ENCODE assay signal across 1 cellular context in the genomic region with DNA sequence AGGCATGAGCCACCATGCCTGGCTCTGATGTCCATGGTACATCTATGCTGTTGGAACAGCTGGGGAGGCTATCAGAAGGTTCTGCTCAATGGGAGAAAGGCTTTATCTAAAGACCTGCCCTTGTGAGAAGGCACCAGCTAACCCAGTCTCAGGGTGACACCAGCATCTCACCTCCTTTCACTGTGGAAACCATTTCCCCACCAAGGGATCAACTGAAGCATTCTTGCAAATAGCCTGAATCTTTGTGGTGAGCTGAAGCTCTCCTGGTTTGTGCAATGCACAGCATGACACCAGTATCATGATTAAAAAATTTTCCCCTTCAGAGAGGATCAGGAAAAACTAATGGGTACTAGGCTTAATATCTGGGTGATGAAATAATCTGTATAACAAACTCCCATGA.
TF ChIP-seq lines count a peak whose summit lies in the region.

No MANE protein-coding gene starts in this region.

TF ChIP-seq in GM23338, 12 proteins besides CTCF, POLR2A, EP300 and RAD21 (continued from another document):
- no peak for TF ChIP-seq REST (IDR thresholded peaks at IDR 0.05; ENCODE audit: unreplicated experiment)
- TF ChIP-seq STAT1 (IDR thresholded peaks at IDR 0.05; ENCODE audit: unreplicated experiment) = no peak
- TF ChIP-seq CREB1 (CRISPR knock-in tag; IDR thresholded peaks at IDR 0.05; ENCODE audit: low read depth) = no peak
- TF ChIP-seq EZH2 (IDR thresholded peaks at IDR 0.05; ENCODE audit: low read depth, unreplicated experiment) = no peak
- TF ChIP-seq NANOG (IDR thresholded peaks at IDR 0.05; ENCODE audit: borderline replicate concordance) = no peak
- TF ChIP-seq, protein P1, sequence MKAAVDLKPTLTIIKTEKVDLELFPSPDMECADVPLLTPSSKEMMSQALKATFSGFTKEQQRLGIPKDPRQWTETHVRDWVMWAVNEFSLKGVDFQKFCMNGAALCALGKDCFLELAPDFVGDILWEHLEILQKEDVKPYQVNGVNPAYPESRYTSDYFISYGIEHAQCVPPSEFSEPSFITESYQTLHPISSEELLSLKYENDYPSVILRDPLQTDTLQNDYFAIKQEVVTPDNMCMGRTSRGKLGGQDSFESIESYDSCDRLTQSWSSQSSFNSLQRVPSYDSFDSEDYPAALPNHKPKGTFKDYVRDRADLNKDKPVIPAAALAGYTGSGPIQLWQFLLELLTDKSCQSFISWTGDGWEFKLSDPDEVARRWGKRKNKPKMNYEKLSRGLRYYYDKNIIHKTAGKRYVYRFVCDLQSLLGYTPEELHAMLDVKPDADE (IDR thresholded peaks at IDR 0.05) = no peak
- TF ChIP-seq, protein P2, sequence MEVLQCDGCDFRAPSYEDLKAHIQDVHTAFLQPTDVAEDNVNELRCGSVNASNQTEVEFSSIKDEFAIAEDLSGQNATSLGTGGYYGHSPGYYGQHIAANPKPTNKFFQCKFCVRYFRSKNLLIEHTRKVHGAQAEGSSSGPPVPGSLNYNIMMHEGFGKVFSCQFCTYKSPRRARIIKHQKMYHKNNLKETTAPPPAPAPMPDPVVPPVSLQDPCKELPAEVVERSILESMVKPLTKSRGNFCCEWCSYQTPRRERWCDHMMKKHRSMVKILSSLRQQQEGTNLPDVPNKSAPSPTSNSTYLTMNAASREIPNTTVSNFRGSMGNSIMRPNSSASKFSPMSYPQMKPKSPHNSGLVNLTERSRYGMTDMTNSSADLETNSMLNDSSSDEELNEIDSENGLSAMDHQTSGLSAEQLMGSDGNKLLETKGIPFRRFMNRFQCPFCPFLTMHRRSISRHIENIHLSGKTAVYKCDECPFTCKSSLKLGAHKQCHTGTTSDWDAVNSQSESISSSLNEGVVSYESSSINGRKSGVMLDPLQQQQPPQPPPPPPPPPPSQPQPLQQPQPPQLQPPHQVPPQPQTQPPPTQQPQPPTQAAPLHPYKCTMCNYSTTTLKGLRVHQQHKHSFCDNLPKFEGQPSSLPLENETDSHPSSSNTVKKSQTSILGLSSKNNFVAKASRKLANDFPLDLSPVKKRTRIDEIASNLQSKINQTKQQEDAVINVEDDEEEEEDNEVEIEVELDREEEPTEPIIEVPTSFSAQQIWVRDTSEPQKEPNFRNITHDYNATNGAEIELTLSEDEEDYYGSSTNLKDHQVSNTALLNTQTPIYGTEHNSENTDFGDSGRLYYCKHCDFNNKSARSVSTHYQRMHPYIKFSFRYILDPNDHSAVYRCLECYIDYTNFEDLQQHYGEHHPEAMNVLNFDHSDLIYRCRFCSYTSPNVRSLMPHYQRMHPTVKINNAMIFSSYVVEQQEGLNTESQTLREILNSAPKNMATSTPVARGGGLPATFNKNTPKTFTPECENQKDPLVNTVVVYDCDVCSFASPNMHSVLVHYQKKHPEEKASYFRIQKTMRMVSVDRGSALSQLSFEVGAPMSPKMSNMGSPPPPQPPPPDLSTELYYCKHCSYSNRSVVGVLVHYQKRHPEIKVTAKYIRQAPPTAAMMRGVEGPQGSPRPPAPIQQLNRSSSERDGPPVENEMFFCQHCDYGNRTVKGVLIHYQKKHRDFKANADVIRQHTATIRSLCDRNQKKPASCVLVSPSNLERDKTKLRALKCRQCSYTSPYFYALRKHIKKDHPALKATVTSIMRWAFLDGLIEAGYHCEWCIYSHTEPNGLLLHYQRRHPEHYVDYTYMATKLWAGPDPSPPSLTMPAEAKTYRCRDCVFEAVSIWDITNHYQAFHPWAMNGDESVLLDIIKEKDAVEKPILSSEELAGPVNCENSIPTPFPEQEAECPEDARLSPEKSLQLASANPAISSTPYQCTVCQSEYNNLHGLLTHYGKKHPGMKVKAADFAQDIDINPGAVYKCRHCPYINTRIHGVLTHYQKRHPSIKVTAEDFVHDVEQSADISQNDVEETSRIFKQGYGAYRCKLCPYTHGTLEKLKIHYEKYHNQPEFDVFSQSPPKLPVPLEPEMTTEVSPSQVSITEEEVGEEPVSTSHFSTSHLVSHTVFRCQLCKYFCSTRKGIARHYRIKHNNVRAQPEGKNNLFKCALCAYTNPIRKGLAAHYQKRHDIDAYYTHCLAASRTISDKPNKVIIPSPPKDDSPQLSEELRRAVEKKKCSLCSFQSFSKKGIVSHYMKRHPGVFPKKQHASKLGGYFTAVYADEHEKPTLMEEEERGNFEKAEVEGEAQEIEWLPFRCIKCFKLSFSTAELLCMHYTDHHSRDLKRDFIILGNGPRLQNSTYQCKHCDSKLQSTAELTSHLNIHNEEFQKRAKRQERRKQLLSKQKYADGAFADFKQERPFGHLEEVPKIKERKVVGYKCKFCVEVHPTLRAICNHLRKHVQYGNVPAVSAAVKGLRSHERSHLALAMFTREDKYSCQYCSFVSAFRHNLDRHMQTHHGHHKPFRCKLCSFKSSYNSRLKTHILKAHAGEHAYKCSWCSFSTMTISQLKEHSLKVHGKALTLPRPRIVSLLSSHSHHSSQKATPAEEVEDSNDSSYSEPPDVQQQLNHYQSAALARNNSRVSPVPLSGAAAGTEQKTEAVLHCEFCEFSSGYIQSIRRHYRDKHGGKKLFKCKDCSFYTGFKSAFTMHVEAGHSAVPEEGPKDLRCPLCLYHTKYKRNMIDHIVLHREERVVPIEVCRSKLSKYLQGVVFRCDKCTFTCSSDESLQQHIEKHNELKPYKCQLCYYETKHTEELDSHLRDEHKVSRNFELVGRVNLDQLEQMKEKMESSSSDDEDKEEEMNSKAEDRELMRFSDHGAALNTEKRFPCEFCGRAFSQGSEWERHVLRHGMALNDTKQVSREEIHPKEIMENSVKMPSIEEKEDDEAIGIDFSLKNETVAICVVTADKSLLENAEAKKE (CRISPR knock-in tag; IDR thresholded peaks at IDR 0.05) = no peak
